18 cellular contexts compared by ENCODE assay signal in the genomic region with DNA sequence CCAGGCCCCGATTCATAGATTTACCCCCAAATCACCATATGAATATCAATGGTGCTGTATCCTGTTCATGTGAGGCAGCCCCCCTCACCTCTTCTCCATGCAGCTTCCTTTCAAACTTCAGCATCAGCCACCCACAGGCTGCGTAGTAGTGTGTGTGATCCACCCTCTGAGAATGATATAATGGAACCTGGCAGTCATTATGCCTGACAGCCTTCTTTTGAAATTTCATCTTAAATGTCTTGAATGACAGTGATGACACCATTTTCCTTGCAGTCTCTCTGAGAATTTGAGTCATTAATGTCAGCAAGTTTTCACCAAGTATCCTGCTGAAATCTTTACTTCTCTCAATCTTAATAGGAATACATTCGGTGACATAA. TPM values are rescaled to one million over a fixed set of nuclear protein-coding genes. Genes with fewer than 3 reads are reported as not detected.
DNase-seq lines count a peak whose midpoint lies in the region; ATAC-seq and TF ChIP-seq lines count a peak whose summit lies in the region.
"Had no signal": no experiment of that assay in that cellular context is flagged by ENCODE, and none has a peak within 500 bp of the region (broad histone marks: within the 10 kb centered on the region; RNA-seq: fewer than 3 reads in every experiment).

No MANE protein-coding gene starts in this region.

- intact Hi-C loops in gastrocnemius medialis (cut with DNase I; ENCODE audit: low total_unique reads) = no loop called here

- TF ChIP-seq POLR2A in gastrocnemius medialis (IDR thresholded peaks at IDR 0.05) = no peak

- H3K4me1 ChIP-seq in iPS-15b (ENCODE audit: control insufficient read depth, insufficient read depth, low read length) (peaks cover 33% of the 10 kb centered on the region), gastrocnemius medialis (no peaks in the 10 kb centered on the region)

- DNase-seq in stimulated activated CD4-positive, alpha-beta T cell treated with anti-CD3 and anti-CD28 coated beads, Interleukin-15, amount 100 ng/mL, for 24 hours = peak; percentile 32
- no peak for DNase-seq in stimulated activated CD4-positive, alpha-beta T cell treated with anti-CD3 and anti-CD28 coated beads, Interleukin-4, amount 100 ng/mL, for 24 hours
- peak in 1 of 2 donors; percentile 9 for DNase-seq in stimulated activated naive CD8-positive, alpha-beta T cell treated with anti-CD3 and anti-CD28 coated beads, Interleukin-15, amount 100 ng/mL, for 72 hours
- DNase-seq in gastrocnemius medialis (no peak), DMS114 treated with DMSO at 0.1 percent for 48 hours (lab: John Stamatoyannopoulos, UW; ENCODE audit: unreplicated experiment) (no peak), HPDE6-E6E7 (ENCODE audit: extremely low spot score) (no peak)
- DNase-seq: COR-L47; DMS153; EL; NCI-H1105 treated with DMSO at 0.1 percent for 48 hours; NCI-H187; NK-92 treated with Interleukin-12 subunit alpha and Interleukin-12 subunit beta, amount 100 ng/mL, for 24 hours; SIG-M5 had no signal

- H3K9me3 Mint-ChIP-seq in activated T-helper 17 cell treated with anti-CD3 and anti-CD28 coated beads, Interleukin-2, amount 50 U/mL, for 72 hours = no peaks in the 10 kb centered on the region
- no peaks in the 10 kb centered on the region for H3K9me3 Mint-ChIP-seq in stimulated activated naive CD8-positive, alpha-beta T cell treated with anti-CD3 and anti-CD28 coated beads, Interleukin-15, amount 100 ng/mL, for 72 hours

- no peak overlapping the region for H3K4me3 Mint-ChIP-seq in activated T-helper 17 cell treated with anti-CD3 and anti-CD28 coated beads, Interleukin-2, amount 50 U/mL, for 72 hours
- no peak overlapping the region for H3K4me3 Mint-ChIP-seq in stimulated activated naive CD8-positive, alpha-beta T cell treated with anti-CD3 and anti-CD28 coated beads, Interleukin-15, amount 100 ng/mL, for 72 hours

- no peaks in the 10 kb centered on the region for H3K36me3 ChIP-seq in iPS-15b (ENCODE audit: control insufficient read depth, insufficient read depth, low read length)
- H3K36me3 ChIP-seq in gastrocnemius medialis = no peaks in the 10 kb centered on the region

- no peak overlapping the region for H3K27ac ChIP-seq in gastrocnemius medialis

- no peak overlapping the region for H3K27ac Mint-ChIP-seq in activated T-helper 17 cell treated with anti-CD3 and anti-CD28 coated beads, Interleukin-2, amount 50 U/mL, for 72 hours
- peak overlapping the region; percentile 3 to 23 for H3K27ac Mint-ChIP-seq in stimulated activated naive CD8-positive, alpha-beta T cell treated with anti-CD3 and anti-CD28 coated beads, Interleukin-15, amount 100 ng/mL, for 72 hours

- peak overlapping the region; percentile 63 for H3K9ac ChIP-seq in iPS-15b (ENCODE audit: low read depth, low read length)

- TF ChIP-seq CTCF in gastrocnemius medialis (IDR thresholded peaks at IDR 0.05 in 4 of 5, conservative IDR thresholded peaks at IDR 0.05 in 1 of 5) = no peak

- peaks cover 17% of the 10 kb centered on the region for H3K27me3 Mint-ChIP-seq in activated T-helper 17 cell treated with anti-CD3 and anti-CD28 coated beads, Interleukin-2, amount 50 U/mL, for 72 hours
- peaks cover 15% of the 10 kb centered on the region for H3K27me3 Mint-ChIP-seq in stimulated activated naive CD8-positive, alpha-beta T cell treated with anti-CD3 and anti-CD28 coated beads, Interleukin-15, amount 100 ng/mL, for 72 hours

- peak; percentile 61 for ATAC-seq in activated T-helper 17 cell treated with anti-CD3 and anti-CD28 coated beads, Interleukin-2, amount 50 U/mL, for 72 hours (replicated peaks)
- ATAC-seq in stimulated activated naive CD8-positive, alpha-beta T cell treated with anti-CD3 and anti-CD28 coated beads, Interleukin-15, amount 100 ng/mL, for 72 hours = peak; percentile 75
- no peak for ATAC-seq in gastrocnemius medialis
- ATAC-seq: HCT116 had no signal

- no peaks in the 10 kb centered on the region for H3K9me3 ChIP-seq in iPS-15b (ENCODE audit: control insufficient read depth, insufficient read depth, low read length)
- H3K9me3 ChIP-seq in gastrocnemius medialis = no peaks in the 10 kb centered on the region

- in situ Hi-C loops in gastrocnemius medialis (cut with MboI; ENCODE audit: low sequenced_read_pairs in 4 of 4) = no loop called here

- no peaks in the 10 kb centered on the region for H3K36me3 Mint-ChIP-seq in activated T-helper 17 cell treated with anti-CD3 and anti-CD28 coated beads, Interleukin-2, amount 50 U/mL, for 72 hours (ENCODE audit: low read depth)

- no peak overlapping the region for H3K4me3 ChIP-seq in iPS-15b (ENCODE audit: low read depth, low read length)
- no peak overlapping the region for H3K4me3 ChIP-seq in gastrocnemius medialis

- no peaks in the 10 kb centered on the region for H3K4me1 Mint-ChIP-seq in activated T-helper 17 cell treated with anti-CD3 and anti-CD28 coated beads, Interleukin-2, amount 50 U/mL, for 72 hours
- peaks cover 9% of the 10 kb centered on the region for H3K4me1 Mint-ChIP-seq in stimulated activated naive CD8-positive, alpha-beta T cell treated with anti-CD3 and anti-CD28 coated beads, Interleukin-15, amount 100 ng/mL, for 72 hours

- H3K27me3 ChIP-seq in iPS-15b (ENCODE audit: control insufficient read depth, insufficient read depth, low read length) (no peaks in the 10 kb centered on the region), gastrocnemius medialis (no peaks in the 10 kb centered on the region)

RNA-seq across cellular contexts. Expression of a gene that starts 3.5 kb away (rescaled TPM):
- total RNA-seq in activated T-helper 17 cell treated with anti-CD3 and anti-CD28 coated beads, Interleukin-2, amount 50 U/mL, for 72 hours = not detected
- not detected for total RNA-seq in gastrocnemius medialis
- total RNA-seq: OCI-LY7, RPMI7951 had no signal

Comparison
In these comparisons a context has a peak if more than half of its experiments do, and no peak if none do; other contexts are left out.
1. ATAC-seq: peak in activated T-helper 17 cell treated with anti-CD3 and anti-CD28 coated beads, Interleukin-2, amount 50 U/mL, for 72 hours (single experiment) and stimulated activated naive CD8-positive, alpha-beta T cell treated with anti-CD3 and anti-CD28 coated beads, Interleukin-15, amount 100 ng/mL, for 72 hours (single experiment); none in gastrocnemius medialis (0 of 2).